Comparison of ENCODE assay signal across 14 cellular contexts in genomic region chr17:77378318-77379064, GRCh38.
DNase-seq lines count a peak whose midpoint lies in the region; ATAC-seq and TF ChIP-seq lines count a peak whose summit lies in the region.
"Had no signal": no experiment of that assay in that cellular context is flagged by ENCODE, and none has a peak within 500 bp of the region (broad histone marks: within the 10 kb centered on the region; RNA-seq: fewer than 3 reads in every experiment).

No MANE protein-coding gene starts in this region.

- no peak overlapping the region for H2AFZ ChIP-seq in SK-N-SH (ENCODE audit: low read depth)

- H3K4me1 Mint-ChIP-seq in endodermal cell (peaks cover 51% of the 10 kb centered on the region), mesothelial cell of epicardium (peaks cover 70% of the 10 kb centered on the region)

- H3K27ac Mint-ChIP-seq in endodermal cell (peak overlapping the region; percentile 64), mesothelial cell of epicardium (no peak overlapping the region)

- H3K36me3 Mint-ChIP-seq in endodermal cell (ENCODE audit: low read depth) (no peaks in the 10 kb centered on the region), mesothelial cell of epicardium (no peaks in the 10 kb centered on the region)

- WGBS in SK-N-SH (ENCODE audit: low lambda C conversion rate) = 95% methylated on average over 22 of the region's 22 CpGs
- WGBS in endodermal cell (ENCODE audit: insufficient coverage in 1 of 2, insufficient read length in 1 of 2), 2 experiments = 95 to 97% methylated on average over 9 to 22 of the region's 22 CpGs
- 83% methylated on average over 22 of the region's 22 CpGs for WGBS in prostate gland

- peaks cover 88% of the 10 kb centered on the region for H4K20me1 ChIP-seq in SK-N-SH (ENCODE audit: insufficient read depth)

- H3K79me2 ChIP-seq in SK-N-SH (ENCODE audit: insufficient read depth) = peaks cover 96% of the 10 kb centered on the region

- H3K4me1 ChIP-seq in SK-N-SH (ENCODE audit: control insufficient read depth in 1 of 2, insufficient read depth in 2 of 2, low read depth in 1 of 2, low read length in 1 of 2) (peaks cover 26 to 90% of the 10 kb centered on the region in 2 experiments), endodermal cell (ENCODE audit: control insufficient read depth, insufficient read depth, low read length) (peaks cover 19% of the 10 kb centered on the region), prostate gland (replicated peaks) (peaks cover 44% of the 10 kb centered on the region), HAP-1 (peaks cover 6% of the 10 kb centered on the region; the same call in 1 of the 2 replicates)

- no peak for TF ChIP-seq CTCF in SK-N-SH (IDR thresholded peaks at IDR 0.05)
- no peak for TF ChIP-seq CTCF in endodermal cell (conservative IDR thresholded peaks at IDR 0.05)
- no peak for TF ChIP-seq CTCF in prostate gland (IDR thresholded peaks at IDR 0.05)
- no peak for TF ChIP-seq CTCF in mesothelial cell of epicardium (IDR thresholded peaks at IDR 0.05; ENCODE audit: unreplicated experiment)

- POLR2A ChIA-PET in SK-N-SH (lab: Yijun Ruan, JAX) = interaction anchor here (1.0 to 6.6 kb wide), 4 partner anchors 10 to 56 kb away, joined by 3 to 44 read pairs (median 6); no protein-coding TSS in a partner anchor

- intact Hi-C loops in prostate gland (cut with DNase I) = no loop called here

- TF ChIP-seq POLR2A in prostate gland (IDR thresholded peaks at IDR 0.05) = no peak

- H3K4me3 ChIP-seq in SK-N-SH (ENCODE audit: low read depth in 2 of 2, low read length in 1 of 2) (no peak overlapping the region; a peak in 1 of 4 replicates), endodermal cell (ENCODE audit: low read length) (no peak overlapping the region), prostate gland (no peak overlapping the region), HAP-1 (no peak overlapping the region)
- H3K4me3 ChIP-seq: A549 had no signal

- H3K4me3 Mint-ChIP-seq in endodermal cell = no peak overlapping the region
- H3K4me3 Mint-ChIP-seq in mesothelial cell of epicardium = no peak overlapping the region

- peaks cover 10% of the 10 kb centered on the region for H3F3A ChIP-seq in SK-N-SH (replicated peaks; ENCODE audit: insufficient read depth)

- H3K9me2 ChIP-seq in SK-N-SH = no peaks in the 10 kb centered on the region

- H3K27me3 Mint-ChIP-seq in endodermal cell (ENCODE audit: insufficient read depth) (no peaks in the 10 kb centered on the region), mesothelial cell of epicardium (ENCODE audit: low read depth) (no peaks in the 10 kb centered on the region)

- H3K36me3 ChIP-seq in SK-N-SH (replicated peaks in 1 of 2; ENCODE audit: control insufficient read depth in 1 of 2, insufficient read depth in 2 of 2, low read length in 1 of 2) (no peaks in the 10 kb centered on the region), endodermal cell (ENCODE audit: control insufficient read depth, insufficient read depth, low read length) (no peaks in the 10 kb centered on the region), prostate gland (no peaks in the 10 kb centered on the region), HAP-1 (replicated peaks) (no peaks in the 10 kb centered on the region)

- in situ Hi-C loops in HAP-1 (cut with MboI; ENCODE audit: low sequenced_read_pairs) = no loop called here

- H3K4me2 ChIP-seq in SK-N-SH = no peak overlapping the region
- H3K4me2 ChIP-seq: A549 had no signal

- TF ChIP-seq RAD21 in SK-N-SH (IDR thresholded peaks at IDR 0.05; ENCODE audit: low read length) = peak; percentile 43

- CTCF ChIA-PET in SK-N-SH (lab: Yijun Ruan, JAX) = interaction anchor here (0.7 to 3.5 kb wide), 11 partner anchors 10 to 164 kb away, joined by 3 to 25 read pairs (median 5); no protein-coding TSS in a partner anchor

- H3K9me3 ChIP-seq in SK-N-SH (no peaks in the 10 kb centered on the region), endodermal cell (ENCODE audit: control insufficient read depth, low read length) (no peaks in the 10 kb centered on the region), prostate gland (no peaks in the 10 kb centered on the region), HAP-1 (no peaks in the 10 kb centered on the region)
- H3K9me3 ChIP-seq: A549 had no signal

- ATAC-seq in SK-N-SH treated with all-trans-retinoic acid at 6 μM for 48 hours (no peak), GM19397 (IDR thresholded peaks at IDR 0.05; ENCODE audit: unreplicated experiment) (no peak)
- ATAC-seq: HCT116 had no signal

- H3K27ac ChIP-seq in SK-N-SH (ENCODE audit: low read depth in 2 of 2, low read length in 1 of 2) = peak overlapping the region in 1 of 2 experiments; percentile 100; a peak in 2 of 4 replicates
- H3K27ac ChIP-seq in endodermal cell (ENCODE audit: low read depth, low read length) = no peak overlapping the region
- H3K27ac ChIP-seq in prostate gland = peak overlapping the region; percentile 89 to 90

- H3K9me3 Mint-ChIP-seq in endodermal cell (no peaks in the 10 kb centered on the region), mesothelial cell of epicardium (no peaks in the 10 kb centered on the region)

- no peak overlapping the region for H3K9ac ChIP-seq in SK-N-SH
- no peak overlapping the region for H3K9ac ChIP-seq in endodermal cell (ENCODE audit: extremely low read depth, low read length, poor library complexity, severe bottlenecking)

- no peaks in the 10 kb centered on the region for H3K27me3 ChIP-seq in SK-N-SH (ENCODE audit: insufficient read depth)
- no peaks in the 10 kb centered on the region for H3K27me3 ChIP-seq in endodermal cell (ENCODE audit: control insufficient read depth, insufficient read depth, low read length, poor library complexity, severe bottlenecking)
- no peaks in the 10 kb centered on the region for H3K27me3 ChIP-seq in prostate gland (replicated peaks; ENCODE audit: insufficient read depth)
- H3K27me3 ChIP-seq in HAP-1 (ENCODE audit: low read depth) = no peaks in the 10 kb centered on the region

- DNase-seq in SK-N-SH = peak; percentile 62
- peak; percentile 99 to 100 for DNase-seq in NCI-H524 (lab: John Stamatoyannopoulos, UW)
- DNase-seq in endodermal cell = no peak
- DNase-seq in prostate gland (ENCODE audit: low spot score) = no peak
- DNase-seq in HAP-1 (ENCODE audit: low spot score in 2 of 2) = no peak
- no peak for DNase-seq in mesothelial cell of epicardium (ENCODE audit: low spot score in 2 of 2, unreplicated experiment in 2 of 2)
- DNase-seq: activated CD4-positive, CD25-positive, alpha-beta regulatory T cell; activated T-cell treated with anti-CD3 and anti-CD28 coated beads, Interleukin-2, amount 50 U/mL, for 48 hours; Karpas-422; NCI-H2029 treated with DMSO at 0.1 percent for 48 hours had no signal

- no peak; a peak in 1 of 4 replicates for TF ChIP-seq EP300 in SK-N-SH (IDR thresholded peaks at IDR 0.05; ENCODE audit: borderline replicate concordance in 1 of 2, low read depth in 1 of 2, low read length in 1 of 2)

TF ChIP-seq in SK-N-SH, 30 proteins besides CTCF, POLR2A, EP300 and RAD21:
- peak; percentile 35; the same call in 1 of the 2 replicates for TF ChIP-seq MXI1 (IDR thresholded peaks at IDR 0.05; ENCODE audit: low read depth, low read length)
- no peak for TF ChIP-seq GATA2 (CRISPR knock-in tag; IDR thresholded peaks at IDR 0.05)

TF ChIP-seq in SK-N-SH treated with all-trans-retinoic acid at 6 μM for 48 hours, 23 proteins besides CTCF, POLR2A, EP300 and RAD21 (continues in another document):
- no peak for TF ChIP-seq ZFP3 (CRISPR knock-in tag; IDR thresholded peaks at IDR 0.05)
- TF ChIP-seq ZNF565 (CRISPR knock-in tag; conservative IDR thresholded peaks at IDR 0.05; ENCODE audit: low read depth) = no peak
- TF ChIP-seq CSRNP3 (CRISPR knock-in tag; IDR thresholded peaks at IDR 0.05) = no peak
- TF ChIP-seq TSHZ2 (CRISPR knock-in tag; IDR thresholded peaks at IDR 0.05) = no peak
- TF ChIP-seq TCF4 (CRISPR knock-in tag; IDR thresholded peaks at IDR 0.05; ENCODE audit: borderline replicate concordance) = no peak
- no peak for TF ChIP-seq CSDC2 (CRISPR knock-in tag; IDR thresholded peaks at IDR 0.05)
- TF ChIP-seq BACH2 (CRISPR knock-in tag; IDR thresholded peaks at IDR 0.05; ENCODE audit: borderline replicate concordance) = no peak
- TF ChIP-seq GLIS3 (CRISPR knock-in tag; IDR thresholded peaks at IDR 0.05) = no peak
- no peak for TF ChIP-seq TOX (CRISPR knock-in tag; IDR thresholded peaks at IDR 0.05; ENCODE audit: borderline replicate concordance)

Comparison
In these comparisons a context has a peak if more than half of its experiments do, and no peak if none do; other contexts are left out.
1. DNase-seq: peak in SK-N-SH (single experiment) and NCI-H524 (2 of 2); none in endodermal cell (single experiment), prostate gland (single experiment), HAP-1 (0 of 2) and mesothelial cell of epicardium (0 of 2).